In genomic region chr3:105982207-105982606, GRCh38 we compare ENCODE assay signal across 31 cellular contexts.
"Had no signal": no experiment of that assay in that cellular context is flagged by ENCODE, and none has a peak within 500 bp of the region (broad histone marks: within the 10 kb centered on the region; RNA-seq: fewer than 3 reads in every experiment).

No MANE protein-coding gene starts in this region.

- H3K4me3 ChIP-seq: body of pancreas, esophagus muscularis mucosa, gastroesophageal sphincter had no signal

- H3K36me3 ChIP-seq: esophagus muscularis mucosa, gastroesophageal sphincter, WERI-Rb-1 had no signal

- H3K27me3 Mint-ChIP-seq: activated B cell treated with CpG ODN at 0.5 μM for 24 hours; activated CD8-positive, alpha-beta T cell treated with anti-CD3 and anti-CD28 coated beads for 36 hours; activated naive CD8-positive, alpha-beta T cell; activated T-helper 17 cell treated with anti-CD3 and anti-CD28 coated beads, Interleukin-2, amount 50 U/mL, for 72 hours; effector memory CD8-positive, alpha-beta T cell; T-helper 17 cell had no signal

- ATAC-seq: activated CD4-positive, CD25-positive, alpha-beta regulatory T cell treated with anti-CD3 and anti-CD28 coated beads, Interleukin-2, amount 50 U/mL, for 24 hours; activated CD8-positive, alpha-beta T cell treated with anti-CD3 and anti-CD28 coated beads for 36 hours; activated T-cell treated with anti-CD3 and anti-CD28 coated beads, Interleukin-2, amount 50 U/mL, for 4 hours; activated T-helper 17 cell treated with anti-CD3 and anti-CD28 coated beads, Interleukin-2, amount 50 U/mL, for 72 hours; body of pancreas; effector memory CD8-positive, alpha-beta T cell; foreskin keratinocyte; gastroesophageal sphincter; T-helper 17 cell had no signal

- H3K4me1 Mint-ChIP-seq: activated B cell treated with CpG ODN at 0.5 μM for 24 hours had no signal

- H3K27ac ChIP-seq: body of pancreas, esophagus muscularis mucosa, foreskin keratinocyte, gastroesophageal sphincter, WERI-Rb-1 had no signal

- H3K27ac Mint-ChIP-seq: activated B cell treated with CpG ODN at 0.5 μM for 24 hours; activated CD8-positive, alpha-beta T cell treated with anti-CD3 and anti-CD28 coated beads for 36 hours; activated naive CD8-positive, alpha-beta T cell; activated T-helper 17 cell treated with anti-CD3 and anti-CD28 coated beads, Interleukin-2, amount 50 U/mL, for 72 hours; effector memory CD8-positive, alpha-beta T cell; T-helper 17 cell; T-helper 2 cell treated with Interferon-gamma antibody and Interleukin-4, amounts not matched to agents 5 μg/mL and 100 μg/mL, for 36 hours had no signal

- DNase-seq: activated B cell treated with CpG ODN at 0.5 μM for 24 hours; activated CD4-positive, alpha-beta T cell treated with anti-CD3 and anti-CD28 coated beads for 48 hours; activated CD4-positive, alpha-beta T cell treated with anti-CD3 and anti-CD28 coated beads, Interleukin-2, amount 50 U/mL, for 1 hour; activated CD4-positive, alpha-beta T cell treated with anti-CD3 and anti-CD28 coated beads, Interleukin-2, amount 50 U/mL, for 48 hours; activated CD8-positive, alpha-beta memory T cell treated with anti-CD3 and anti-CD28 coated beads for 24 hours; activated CD8-positive, alpha-beta T cell treated with anti-CD3 and anti-CD28 coated beads for 36 hours; activated effector memory CD4-positive, alpha-beta T cell treated with Interleukin-2 at 50 U/mL for 16 hours; activated gamma-delta T cell treated with Interleukin-2 at 50 U/mL for 16 hours; activated naive CD4-positive, alpha-beta T cell treated with anti-CD3 and anti-CD28 coated beads, Interleukin-2, amount 50 U/mL, for 16 hours; activated naive CD4-positive, alpha-beta T cell treated with Interleukin-2 at 50 U/mL for 16 hours; activated T-cell treated with anti-CD3 and anti-CD28 coated beads, Interleukin-2, amount 50 U/mL, for 4 hours; amniotic stem cell; anterior cingulate cortex; body of pancreas; caudate nucleus; cortex of kidney; dermis blood vessel endothelial cell; effector CD4-positive, alpha-beta T cell; effector memory CD8-positive, alpha-beta T cell; erythroblast; foreskin keratinocyte; hypothalamus; T-helper 17 cell; T1000; WERI-Rb-1 had no signal

- H3K9me3 ChIP-seq: body of pancreas, gastroesophageal sphincter had no signal

- H3K27me3 ChIP-seq: body of pancreas, esophagus muscularis mucosa, foreskin keratinocyte, gastroesophageal sphincter had no signal

- H3K9me3 Mint-ChIP-seq: activated T-helper 17 cell treated with anti-CD3 and anti-CD28 coated beads, Interleukin-2, amount 50 U/mL, for 72 hours; effector memory CD8-positive, alpha-beta T cell had no signal

- H3K4me3 Mint-ChIP-seq: activated B cell treated with CpG ODN at 0.5 μM for 24 hours; activated CD8-positive, alpha-beta T cell treated with anti-CD3 and anti-CD28 coated beads for 36 hours; activated naive CD8-positive, alpha-beta T cell; activated T-cell treated with anti-CD3 and anti-CD28 coated beads, Interleukin-2, amount 50 U/mL, for 4 hours; activated T-helper 17 cell treated with anti-CD3 and anti-CD28 coated beads, Interleukin-2, amount 50 U/mL, for 72 hours; effector memory CD8-positive, alpha-beta T cell; T-helper 17 cell; T-helper 2 cell treated with Interferon-gamma antibody and Interleukin-4, amounts not matched to agents 5 μg/mL and 100 μg/mL, for 36 hours had no signal

- H3K4me1 ChIP-seq: body of pancreas, esophagus muscularis mucosa, foreskin keratinocyte, gastroesophageal sphincter had no signal
